ENCODE assay signal across 8 cellular contexts in the genomic region with DNA sequence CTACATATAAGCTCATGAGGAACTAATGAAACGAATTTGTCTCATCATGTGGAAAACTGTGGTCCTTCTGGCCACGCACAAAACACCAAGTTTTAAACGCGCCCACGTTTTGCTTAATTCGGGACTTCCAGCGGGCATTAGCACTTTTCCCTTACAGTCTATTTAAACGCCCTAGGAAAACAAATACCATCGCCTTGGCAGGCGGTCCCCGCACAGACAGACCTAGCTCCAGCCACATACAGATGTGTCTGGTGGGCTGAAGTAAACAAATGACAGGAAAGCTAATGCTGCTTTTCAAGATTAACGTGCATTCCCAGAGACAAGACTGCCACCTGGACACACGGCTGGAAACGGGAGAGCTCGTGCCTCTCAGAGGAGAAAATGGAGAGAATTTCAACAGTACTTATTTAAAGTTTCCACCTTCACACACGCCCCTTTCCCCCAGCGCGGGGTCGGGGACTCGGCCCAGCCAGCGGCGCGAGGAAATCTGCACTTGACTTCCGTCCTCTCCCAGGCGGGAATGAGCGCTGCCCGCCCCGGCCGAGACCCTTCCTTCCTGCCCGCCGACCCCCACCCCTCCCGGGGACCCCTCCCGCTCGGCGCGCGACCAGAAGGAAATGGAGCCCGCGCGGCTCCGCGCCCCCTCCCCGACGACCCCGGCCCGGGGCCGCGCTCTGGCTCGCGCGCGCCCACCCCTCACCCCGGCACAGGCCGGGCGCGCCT. TPM values are rescaled to one million over a fixed set of nuclear protein-coding genes. Genes with fewer than 3 reads are reported as not detected.
DNase-seq lines count a peak whose midpoint lies in the region; ATAC-seq and TF ChIP-seq lines count a peak whose summit lies in the region.

No MANE protein-coding gene starts in this region.

- H3K27me3 ChIP-seq in DOHH2 (ENCODE audit: control insufficient read depth, low read length): no peaks in the 10 kb centered on the region
- H3K27me3 ChIP-seq in esophagus squamous epithelium: no peaks in the 10 kb centered on the region

- no peaks in the 10 kb centered on the region for H3K9me2 ChIP-seq in DOHH2 (replicated peaks; ENCODE audit: control insufficient read depth, low read length)

- H3K4me3 ChIP-seq in DOHH2 (ENCODE audit: low read length): peak overlapping the region; percentile 76
- peak overlapping the region; percentile 68 to 97 (median 89) for H3K4me3 ChIP-seq in esophagus squamous epithelium

- no peak for TF ChIP-seq CTCF in DOHH2 (IDR thresholded peaks at IDR 0.05; ENCODE audit: low read depth, low read length, poor library complexity, severe bottlenecking)
- TF ChIP-seq CTCF in esophagus squamous epithelium (IDR thresholded peaks at IDR 0.05): no peak

- peak overlapping the region; percentile 84 for H3K4me2 ChIP-seq in DOHH2 (ENCODE audit: low read length)

- peaks cover 3% of the 10 kb centered on the region; the same call in 1 of the 2 replicates for H3F3A ChIP-seq in DOHH2 (ENCODE audit: control insufficient read depth, insufficient read depth)

- H3K27ac ChIP-seq in DOHH2 (ENCODE audit: low read depth, low read length) (peak overlapping the region; percentile 17), esophagus squamous epithelium (peak overlapping the region; percentile 84 to 98 (median 96)), substantia nigra (ENCODE audit: low read depth, low read length, poor library complexity, severe bottlenecking) (peak overlapping the region; percentile 51)

- H3K79me2 ChIP-seq in DOHH2 (ENCODE audit: control insufficient read depth, low read length): peaks cover 53% of the 10 kb centered on the region

- no peaks in the 10 kb centered on the region for H3K27me3 Mint-ChIP-seq in naive thymus-derived CD8-positive, alpha-beta T cell

- peaks cover 0 to 4% (median 0%) of the 10 kb centered on the region in 3 donors for H3K36me3 Mint-ChIP-seq in naive thymus-derived CD8-positive, alpha-beta T cell

- peak overlapping the region; percentile 86 to 99 (median 96) for H3K4me3 Mint-ChIP-seq in naive thymus-derived CD8-positive, alpha-beta T cell

- DNase-seq in NCI-H82 (lab: John Stamatoyannopoulos, UW) (peak; percentile 78), esophagus squamous epithelium (lab: John Stamatoyannopoulos, UW) (no peak), substantia nigra (lab: John Stamatoyannopoulos, UW) (peak in 26 of 49 donors; percentile 5 to 76 (median 30)), epidermal melanocyte (ENCODE audit: insufficient read length, low spot score) (no peak)
- peak; percentile 54 for DNase-seq in activated T-cell treated with anti-CD3 and anti-CD28 coated beads, Interleukin-2, amount 50 U/mL, for 1 hour
- peak in 8 of 10 donors; percentile 8 to 37 (median 25) for DNase-seq in naive thymus-derived CD8-positive, alpha-beta T cell

- POLR2A ChIA-PET in naive thymus-derived CD8-positive, alpha-beta T cell (lab: Charles Lee): interaction anchor here (0.8 to 1.1 kb wide), 6 partner anchors 9 to 254 kb away, joined by 3 to 6 read pairs (median 4); partner anchors contain the start of genes GTF3A and RPL21

- H3K27ac Mint-ChIP-seq in naive thymus-derived CD8-positive, alpha-beta T cell: peak overlapping the region; percentile 83 to 99 (median 96)

- ATAC-seq in HG02763 (IDR thresholded peaks at IDR 0.05; ENCODE audit: unreplicated experiment): peak; percentile 5
- no peak for ATAC-seq in naive thymus-derived CD8-positive, alpha-beta T cell

- peak in 1 of 4 donors; percentile 21 for TF ChIP-seq POLR2A in esophagus squamous epithelium (IDR thresholded peaks at IDR 0.05)

- H3K4me1 Mint-ChIP-seq in naive thymus-derived CD8-positive, alpha-beta T cell: peaks cover 17 to 62% (median 53%) of the 10 kb centered on the region in 4 donors

- peaks cover 7% of the 10 kb centered on the region; the same call in 1 of the 2 replicates for H4K20me1 ChIP-seq in DOHH2 (ENCODE audit: control insufficient read depth, insufficient read depth, low read depth, low read length)

- H3K9me3 ChIP-seq in DOHH2 (ENCODE audit: control insufficient read depth, insufficient read depth, low read length) (no peaks in the 10 kb centered on the region), esophagus squamous epithelium (no peaks in the 10 kb centered on the region)

- H3K36me3 ChIP-seq in DOHH2 (ENCODE audit: control insufficient read depth, low read length) (no peaks in the 10 kb centered on the region), esophagus squamous epithelium (no peaks in the 10 kb centered on the region)

- H3K9me3 Mint-ChIP-seq in naive thymus-derived CD8-positive, alpha-beta T cell: no peaks in the 10 kb centered on the region

- intact Hi-C loops in esophagus squamous epithelium (cut with DNase I): loop anchor here (10.0 kb wide), 2 partner anchors 84 to 186 kb away; partner anchors contain the start of gene RPL21

- H3K4me1 ChIP-seq in DOHH2 (ENCODE audit: control insufficient read depth, low read length) (peaks cover 63% of the 10 kb centered on the region), esophagus squamous epithelium (peaks cover 22 to 75% (median 27%) of the 10 kb centered on the region in 3 donors)

- WGBS in esophagus squamous epithelium, 2 donors: 0 to 1% methylated on average over 20 to 28 of the region's 56 CpGs

RNA-seq across cellular contexts. Expression of gene USP12, which starts 0.9 kb away (rescaled TPM):
- 10 to 100 TPM in 3 of 4 donors, 1 to 10 TPM in 1; 3.9 to 31.7 (median 13.6) TPM for total RNA-seq in esophagus squamous epithelium
- 10 to 100 TPM; 28.6 to 33.0 TPM for total RNA-seq in naive thymus-derived CD8-positive, alpha-beta T cell
- polyA plus RNA-seq in naive thymus-derived CD8-positive, alpha-beta T cell: 10 to 100 TPM in 2 of 3 donors, 1 to 10 TPM in 1; 9.3 to 17.4 (median 14.7) TPM

Comparison
In these comparisons a context has a peak if more than half of its experiments do, and no peak if none do; other contexts are left out.
1. H3K27ac ChIP-seq: peak in every context shown above with its lines; median percentile 96 in esophagus squamous epithelium; 51 in substantia nigra; 17 in DOHH2.
2. DNase-seq: peak in NCI-H82 (single experiment), activated T-cell treated with anti-CD3 and anti-CD28 coated beads, Interleukin-2, amount 50 U/mL, for 1 hour (single experiment), naive thymus-derived CD8-positive, alpha-beta T cell (8 of 10) and substantia nigra (26 of 49); none in esophagus squamous epithelium (single experiment) and epidermal melanocyte (single experiment).